Comparison of ENCODE assay signal across 1 cellular context in genomic region chr6:15662246-15663056, GRCh38.
TF ChIP-seq lines count a peak whose summit lies in the region.

Gene DTNBP1 (minus strand): TSS chr6:15663028. CDS start chr6:15662869, 159 bp downstream.

TF ChIP-seq in HepG2, 621 proteins besides CTCF, POLR2A, EP300 and RAD21 (continued from another document and continues in another):
- TF ChIP-seq ZNF407 (CRISPR knock-in tag; IDR thresholded peaks at IDR 0.05; ENCODE audit: not compliant biosample characterization) (no peak), ZBTB21 (CRISPR knock-in tag; IDR thresholded peaks at IDR 0.05) (no peak), MIER2 (CRISPR knock-in tag; IDR thresholded peaks at IDR 0.05) (no peak), HES4 (CRISPR knock-in tag; IDR thresholded peaks at IDR 0.05; ENCODE audit: borderline replicate concordance) (peak; percentile 29; the same call in 1 of the 2 replicates), ZNF430 (CRISPR knock-in tag; IDR thresholded peaks at IDR 0.05) (no peak), PTBP1 (IDR thresholded peaks at IDR 0.05; ENCODE audit: low read depth, low read length, poor library complexity, severe bottlenecking) (no peak), DR1 (CRISPR knock-in tag; IDR thresholded peaks at IDR 0.05) (no peak; the same call in none of the 2 replicates), ZNF343 (CRISPR knock-in tag; IDR thresholded peaks at IDR 0.05) (peak; percentile 91), HNRNPH1 (optimal IDR thresholded peaks at IDR 0.05; ENCODE audit: low read depth, low read length) (no peak), HOXA7 (CRISPR knock-in tag; IDR thresholded peaks at IDR 0.05) (no peak), NR2F6 (IDR thresholded peaks at IDR 0.05) (no peak), NR2F6 (CRISPR knock-in tag; IDR thresholded peaks at IDR 0.05) (0 out of 2 replicates have a peak, but pooled peaks have one; percentile 5), ZNF503 (CRISPR knock-in tag; IDR thresholded peaks at IDR 0.05) (0 out of 2 replicates have a peak, but pooled peaks have one; percentile 22), RORA (CRISPR knock-in tag; IDR thresholded peaks at IDR 0.05) (no peak), KMT2B (CRISPR knock-in tag; IDR thresholded peaks at IDR 0.05) (no peak; the same call in none of the 2 replicates), ZMYM3 (CRISPR knock-in tag; IDR thresholded peaks at IDR 0.05) (no peak), HNF4A (CRISPR knock-in tag; IDR thresholded peaks at IDR 0.05) (peak; percentile 28; the same call in 1 of the 2 replicates), ZNF530 (CRISPR knock-in tag; IDR thresholded peaks at IDR 0.05; ENCODE audit: low read depth) (no peak), ZNF576 (CRISPR knock-in tag; IDR thresholded peaks at IDR 0.05) (no peak), ZNF512B (CRISPR knock-in tag; IDR thresholded peaks at IDR 0.05; ENCODE audit: borderline replicate concordance) (no peak), STAT5B (CRISPR knock-in tag; IDR thresholded peaks at IDR 0.05) (0 out of 2 replicates have a peak, but pooled peaks have one; percentile 12), GATAD1 (CRISPR knock-in tag; IDR thresholded peaks at IDR 0.05) (0 out of 2 replicates have a peak, but pooled peaks have one; percentile 52), ZNF543 (CRISPR knock-in tag; IDR thresholded peaks at IDR 0.05) (peak; percentile 95), SKI (IDR thresholded peaks at IDR 0.05; ENCODE audit: partially characterized antibody) (no peak), ATF6 (CRISPR knock-in tag; conservative IDR thresholded peaks at IDR 0.05) (no peak), ZNF501 (CRISPR knock-in tag; IDR thresholded peaks at IDR 0.05) (peak; percentile 61), ZBTB46 (CRISPR knock-in tag; IDR thresholded peaks at IDR 0.05; ENCODE audit: borderline replicate concordance) (peak; percentile 67), ZFP36L2 (CRISPR knock-in tag; IDR thresholded peaks at IDR 0.05) (no peak), NFKBIZ (CRISPR knock-in tag; IDR thresholded peaks at IDR 0.05) (no peak), ZNF264 (CRISPR knock-in tag; IDR thresholded peaks at IDR 0.05) (peak; percentile 41; the same call in 1 of the 2 replicates), NPAS2 (CRISPR knock-in tag; IDR thresholded peaks at IDR 0.05; ENCODE audit: borderline replicate concordance) (no peak), ZKSCAN1 (IDR thresholded peaks at IDR 0.05; ENCODE audit: low read length) (no peak), MAFK (conservative IDR thresholded peaks at IDR 0.05 in 1 of 2, IDR thresholded peaks at IDR 0.05 in 1 of 2; ENCODE audit: low read length in 2 of 2) (no peak), PLRG1 (conservative IDR thresholded peaks at IDR 0.05) (no peak), ZNF335 (CRISPR knock-in tag; IDR thresholded peaks at IDR 0.05) (0 out of 2 replicates have a peak, but pooled peaks have one; percentile 50), ZSCAN21 (CRISPR knock-in tag; IDR thresholded peaks at IDR 0.05; ENCODE audit: borderline replicate concordance) (peak; percentile 59; the same call in 1 of the 2 replicates), SMAD1 (CRISPR knock-in tag; IDR thresholded peaks at IDR 0.05; ENCODE audit: borderline replicate concordance, low read depth) (peak; percentile 30; the same call in 1 of the 2 replicates), ZBTB14 (CRISPR knock-in tag; IDR thresholded peaks at IDR 0.05) (peak; percentile 90), ATF1 (CRISPR knock-in tag; IDR thresholded peaks at IDR 0.05) (no peak), PBX2 (CRISPR knock-in tag; IDR thresholded peaks at IDR 0.05) (no peak), GMEB2 (CRISPR knock-in tag; IDR thresholded peaks at IDR 0.05; ENCODE audit: low read depth) (no peak)
